Comparison of ENCODE assay signal across 33 cellular contexts in genomic region chr19:39701291-39701690, GRCh38. TPM values are rescaled to one million over a fixed set of nuclear protein-coding genes. Genes with fewer than 3 reads are reported as not detected.
A peak's percentile ranks its signal among the peaks of the same experiment; 100 is the strongest.
DNase-seq lines count a peak whose midpoint lies in the region; ATAC-seq and TF ChIP-seq lines count a peak whose summit lies in the region.
"Had no signal": no experiment of that assay in that cellular context is flagged by ENCODE, and none has a peak within 500 bp of the region (broad histone marks: within the 10 kb centered on the region; RNA-seq: fewer than 3 reads in every experiment).

No MANE protein-coding gene starts in this region.

- no peak overlapping the region for H2BK12ac ChIP-seq in H9 (ENCODE audit: insufficient read length, low read depth, low read length)

- H2BK120ac ChIP-seq in H9 (ENCODE audit: low read depth, low read length, poor library complexity, severe bottlenecking) = no peak overlapping the region

- intact Hi-C loops in activated T-helper 2 cell treated with anti-CD3 and anti-CD28 coated beads, Interferon-gamma antibody, Interleukin-2, Interleukin-4, amounts not matched to agents 10 μg/mL and 5 μg/mL and 100 μg/mL, durations not matched to agents 14 hours and 24 hours and 36 hours (cut with micrococcal nuclease) = no loop called here

- no peak overlapping the region for H2BK20ac ChIP-seq in H9 (ENCODE audit: low read depth, low read length, poor library complexity, severe bottlenecking)

- no peak overlapping the region for H3K4me3 Mint-ChIP-seq in activated T-helper 2 cell treated with anti-CD3 and anti-CD28 coated beads, Interferon-gamma antibody, Interleukin-2, Interleukin-4, amounts not matched to agents 10 μg/mL and 5 μg/mL and 100 μg/mL, durations not matched to agents 14 hours and 24 hours and 36 hours (ENCODE audit: low read depth)
- no peak overlapping the region for H3K4me3 Mint-ChIP-seq in H9
- H3K4me3 Mint-ChIP-seq: activated naive CD8-positive, alpha-beta T cell treated with anti-CD3 and anti-CD28 coated beads, Interleukin-2, amount 50 U/mL, for 24 hours; stimulated activated naive B cell treated with anti-CD40 and anti-IgM and Interleukin-4, amounts not matched to agents 10 μg/mL and 1 μg/mL and 100 μg/mL, for 72 hours; T-helper 1 cell treated with Interleukin-12 subunit alpha and Interleukin-12 subunit beta and Interleukin-4 antibody, amounts not matched to agents 30 μg/mL and 1 μg/mL, for 36 hours had no signal

- H4K91ac ChIP-seq in H9 (ENCODE audit: insufficient read length, low read depth, low read length) = no peak overlapping the region

- H3K27me3 Mint-ChIP-seq in activated T-helper 2 cell treated with anti-CD3 and anti-CD28 coated beads, Interferon-gamma antibody, Interleukin-2, Interleukin-4, amounts not matched to agents 10 μg/mL and 5 μg/mL and 100 μg/mL, durations not matched to agents 14 hours and 24 hours and 36 hours (ENCODE audit: low read depth) = peaks cover 37% of the 10 kb centered on the region
- H3K27me3 Mint-ChIP-seq in H9 (ENCODE audit: low read depth) = peaks cover 2% of the 10 kb centered on the region; the same call in 1 of the 2 replicates

- no peaks in the 10 kb centered on the region for H3K4me1 ChIP-seq in H9 (ENCODE audit: insufficient read depth, low read length)
- H3K4me1 ChIP-seq: HAP-1, right atrium auricular region, testis, uterus had no signal

- no peaks in the 10 kb centered on the region for H3K79me2 ChIP-seq in H9 (ENCODE audit: insufficient read depth, low read length)
- H3K79me2 ChIP-seq: parathyroid adenoma had no signal

- ATAC-seq in GM18505 (IDR thresholded peaks at IDR 0.05; ENCODE audit: unreplicated experiment) (no peak), GM19463 (IDR thresholded peaks at IDR 0.05; ENCODE audit: unreplicated experiment) (peak; percentile 45), HG03103 (IDR thresholded peaks at IDR 0.05; ENCODE audit: low read depth, unreplicated experiment) (peak; percentile 45)
- ATAC-seq: activated naive CD8-positive, alpha-beta T cell treated with anti-CD3 and anti-CD28 coated beads, Interleukin-2, amount 50 U/mL, for 24 hours had no signal

- no peak overlapping the region for H2BK5ac ChIP-seq in H9 (ENCODE audit: insufficient read length, low read length)

- H3K4me2 ChIP-seq in H9 (ENCODE audit: insufficient read depth, insufficient read length, low read length) = no peak overlapping the region

- no peaks in the 10 kb centered on the region for H3K36me3 Mint-ChIP-seq in activated T-helper 2 cell treated with anti-CD3 and anti-CD28 coated beads, Interferon-gamma antibody, Interleukin-2, Interleukin-4, amounts not matched to agents 10 μg/mL and 5 μg/mL and 100 μg/mL, durations not matched to agents 14 hours and 24 hours and 36 hours (ENCODE audit: low read depth)
- H3K36me3 Mint-ChIP-seq in H9 (ENCODE audit: insufficient read depth in 1 of 3, low read depth in 3 of 3) = no peaks in the 10 kb centered on the region
- H3K36me3 Mint-ChIP-seq: stimulated activated naive B cell treated with anti-CD40 and anti-IgM and Interleukin-4, amounts not matched to agents 10 μg/mL and 1 μg/mL and 100 μg/mL, for 72 hours had no signal

- no peak overlapping the region for H2AFZ ChIP-seq in H9 (ENCODE audit: low read length)
- H2AFZ ChIP-seq: parathyroid adenoma had no signal

- H3K23ac ChIP-seq in H9 (ENCODE audit: insufficient read length, low read depth, low read length) = no peak overlapping the region

- no peak for DNase-seq in SK-N-DZ (ENCODE audit: low spot score)
- DNase-seq in AG08396 (ENCODE audit: low spot score) = no peak
- DNase-seq in activated T-helper 2 cell treated with anti-CD3 and anti-CD28 coated beads, Interferon-gamma antibody, Interleukin-2, Interleukin-4, amounts not matched to agents 10 μg/mL and 5 μg/mL and 100 μg/mL, durations not matched to agents 14 hours and 24 hours and 36 hours (ENCODE audit: low spot score) = no peak
- no peak for DNase-seq in H9
- DNase-seq: activated CD4-positive, alpha-beta T cell treated with anti-CD3 and anti-CD28 coated beads for 4 hours; activated CD8-positive, alpha-beta memory T cell treated with anti-CD3 and anti-CD28 coated beads for 24 hours; activated gamma-delta T cell treated with Interleukin-2 at 50 U/mL for 16 hours; activated naive CD8-positive, alpha-beta T cell treated with anti-CD3 and anti-CD28 coated beads, Interleukin-2, amount 50 U/mL, for 24 hours; activated T-cell treated with anti-CD3 and anti-CD28 coated beads, Interleukin-2, amount 50 U/mL, for 1 hour; Kasumi-1; NCI-H1048; NCI-H1694 treated with DMSO at 0.1 percent for 48 hours; NCI-H2171 treated with DMSO at 0.1 percent for 48 hours; NCI-H524; stimulated activated CD4-positive, alpha-beta T cell treated with anti-CD3 and anti-CD28 coated beads, Interleukin-4, amount 100 ng/mL, for 1 hour; stimulated activated naive B cell treated with anti-CD40 and anti-IgM and Interleukin-4, amounts not matched to agents 10 μg/mL and 1 μg/mL and 100 μg/mL, for 72 hours; testis; uterus had no signal

- no peaks in the 10 kb centered on the region for H3K23me2 ChIP-seq in H9 (ENCODE audit: insufficient read length, low read depth, low read length, poor library complexity, severe bottlenecking)

- no peak overlapping the region for H2BK15ac ChIP-seq in H9 (ENCODE audit: low read depth, low read length)

- H3K9ac ChIP-seq in H9 (ENCODE audit: extremely low read depth, insufficient read length, low read length) = no peak overlapping the region
- H3K9ac ChIP-seq: parathyroid adenoma had no signal

- H4K20me1 ChIP-seq in H9 (ENCODE audit: control insufficient read depth, insufficient read depth, insufficient read length) = no peaks in the 10 kb centered on the region

- no peak overlapping the region for H3K14ac ChIP-seq in H9 (ENCODE audit: insufficient read depth, low read length)

- TF ChIP-seq CTCF in H9 (conservative IDR thresholded peaks at IDR 0.05) = no peak

- H3K18ac ChIP-seq in H9 (ENCODE audit: insufficient read length, low read depth, low read length) = no peak overlapping the region

- no peak overlapping the region for H4K8ac ChIP-seq in H9 (replicated peaks; ENCODE audit: insufficient read length, low read depth, low read length)

- H3K79me1 ChIP-seq in H9 (ENCODE audit: insufficient read depth, low read depth, low read length, poor library complexity, severe bottlenecking) = no peaks in the 10 kb centered on the region

- H3K56ac ChIP-seq in H9 (ENCODE audit: insufficient read length, low read depth, low read length) = no peak overlapping the region

- no peaks in the 10 kb centered on the region for H3K9me3 Mint-ChIP-seq in activated T-helper 2 cell treated with anti-CD3 and anti-CD28 coated beads, Interferon-gamma antibody, Interleukin-2, Interleukin-4, amounts not matched to agents 10 μg/mL and 5 μg/mL and 100 μg/mL, durations not matched to agents 14 hours and 24 hours and 36 hours
- H3K9me3 Mint-ChIP-seq in H9 = no peaks in the 10 kb centered on the region
- H3K9me3 Mint-ChIP-seq: activated naive CD8-positive, alpha-beta T cell treated with anti-CD3 and anti-CD28 coated beads, Interleukin-2, amount 50 U/mL, for 24 hours; stimulated activated naive B cell treated with anti-CD40 and anti-IgM and Interleukin-4, amounts not matched to agents 10 μg/mL and 1 μg/mL and 100 μg/mL, for 72 hours had no signal

- TF ChIP-seq POLR2A in GM18505 (IDR thresholded peaks at IDR 0.05; ENCODE audit: borderline replicate concordance, extremely low read depth, insufficient read depth, insufficient read length) (peak; percentile 44), Raji (IDR thresholded peaks at IDR 0.05; ENCODE audit: insufficient read depth, low read depth, low read length) (peak; percentile 42; the same call in 1 of the 2 replicates)

- peaks cover 22% of the 10 kb centered on the region for H3K4me1 Mint-ChIP-seq in activated T-helper 2 cell treated with anti-CD3 and anti-CD28 coated beads, Interferon-gamma antibody, Interleukin-2, Interleukin-4, amounts not matched to agents 10 μg/mL and 5 μg/mL and 100 μg/mL, durations not matched to agents 14 hours and 24 hours and 36 hours (ENCODE audit: low read depth)
- no peaks in the 10 kb centered on the region for H3K4me1 Mint-ChIP-seq in H9
- H3K4me1 Mint-ChIP-seq: stimulated activated naive B cell treated with anti-CD40 and anti-IgM and Interleukin-4, amounts not matched to agents 10 μg/mL and 1 μg/mL and 100 μg/mL, for 72 hours had no signal

- no peak overlapping the region for H4K5ac ChIP-seq in H9 (ENCODE audit: insufficient read length, low read depth, low read length)

- H3K27me3 ChIP-seq in H9 (ENCODE audit: insufficient read depth, low read length) = no peaks in the 10 kb centered on the region
- H3K27me3 ChIP-seq: right atrium auricular region, testis, uterus had no signal

- no peaks in the 10 kb centered on the region for H3K9me3 ChIP-seq in H9 (ENCODE audit: control insufficient read depth, low read depth, low read length)
- H3K9me3 ChIP-seq: HAP-1, right atrium auricular region, testis, uterus had no signal

- H3K27ac Mint-ChIP-seq in activated T-helper 2 cell treated with anti-CD3 and anti-CD28 coated beads, Interferon-gamma antibody, Interleukin-2, Interleukin-4, amounts not matched to agents 10 μg/mL and 5 μg/mL and 100 μg/mL, durations not matched to agents 14 hours and 24 hours and 36 hours = no peak overlapping the region
- no peak overlapping the region for H3K27ac Mint-ChIP-seq in H9
- H3K27ac Mint-ChIP-seq: activated naive CD8-positive, alpha-beta T cell treated with anti-CD3 and anti-CD28 coated beads, Interleukin-2, amount 50 U/mL, for 24 hours; stimulated activated naive B cell treated with anti-CD40 and anti-IgM and Interleukin-4, amounts not matched to agents 10 μg/mL and 1 μg/mL and 100 μg/mL, for 72 hours; T-helper 1 cell treated with Interleukin-12 subunit alpha and Interleukin-12 subunit beta and Interleukin-4 antibody, amounts not matched to agents 30 μg/mL and 1 μg/mL, for 36 hours had no signal

- H2AK5ac ChIP-seq in H9 (ENCODE audit: insufficient read length, low read length) = no peak overlapping the region

- H3K27ac ChIP-seq in H9 (ENCODE audit: insufficient read length, low read depth, low read length) = no peak overlapping the region
- H3K27ac ChIP-seq: C4-2B, HL-60, parathyroid adenoma, right atrium auricular region, testis, uterus had no signal

- no CpG with 5 or more reads among the region's 5 CpGs for WGBS in H9 (ENCODE audit: extremely low coverage, insufficient read length, low lambda C conversion rate)

- H3K4ac ChIP-seq in H9 (ENCODE audit: low read depth, low read length) = no peak overlapping the region

- H3T11ph ChIP-seq in H9 (ENCODE audit: low read length) = no peak overlapping the region

RNA-seq across cellular contexts. Expression of gene LGALS14, which starts 3.0 kb away (rescaled TPM):
- not detected in 2 replicates for polyA plus RNA-seq in SK-N-DZ (2014; cell fraction: cytosol; rRNA removed)
- polyA plus RNA-seq in SK-N-DZ (2014; cell fraction: nucleus; rRNA removed) = not detected in 2 replicates
- not detected in 2 replicates for total RNA-seq in activated T-helper 2 cell treated with anti-CD3 and anti-CD28 coated beads, Interferon-gamma antibody, Interleukin-2, Interleukin-4, amounts not matched to agents 10 μg/mL and 5 μg/mL and 100 μg/mL, durations not matched to agents 14 hours and 24 hours and 36 hours
- total RNA-seq in H9 (2021) = not detected in 2 replicates
- total RNA-seq: cerebellum, lung microvascular endothelial cell, right atrium auricular region, SK-MEL-5, testis, uterus had no signal
- polyA plus RNA-seq: AG04450 had no signal

RNA-seq across cellular contexts. Expression of gene CLC, which starts 36.5 kb away (rescaled TPM):
- polyA plus RNA-seq in SK-N-DZ (2014; cell fraction: cytosol; rRNA removed) = not detected in 2 replicates
- polyA plus RNA-seq in SK-N-DZ (2014; cell fraction: nucleus; rRNA removed) = not detected in 2 replicates
- total RNA-seq in activated T-helper 2 cell treated with anti-CD3 and anti-CD28 coated beads, Interferon-gamma antibody, Interleukin-2, Interleukin-4, amounts not matched to agents 10 μg/mL and 5 μg/mL and 100 μg/mL, durations not matched to agents 14 hours and 24 hours and 36 hours = 0.30 TPM in 1 of 2 replicates, not detected in the other
- total RNA-seq in H9 (2021) = 0.39 and 0.88 TPM in 2 replicates
- total RNA-seq: cerebellum, lung microvascular endothelial cell, right atrium auricular region, SK-MEL-5, testis, uterus had no signal
- polyA plus RNA-seq: AG04450 had no signal

RNA-seq across cellular contexts. Expression of gene LGALS16, which starts 45.6 kb away (rescaled TPM):
- polyA plus RNA-seq in SK-N-DZ (2014; cell fraction: cytosol; rRNA removed) = not detected in 2 replicates
- polyA plus RNA-seq in SK-N-DZ (2014; cell fraction: nucleus; rRNA removed) = not detected in 2 replicates
- total RNA-seq in activated T-helper 2 cell treated with anti-CD3 and anti-CD28 coated beads, Interferon-gamma antibody, Interleukin-2, Interleukin-4, amounts not matched to agents 10 μg/mL and 5 μg/mL and 100 μg/mL, durations not matched to agents 14 hours and 24 hours and 36 hours = not detected in 2 replicates
- not detected in 2 replicates for total RNA-seq in H9 (2021)
- total RNA-seq: cerebellum, lung microvascular endothelial cell, right atrium auricular region, SK-MEL-5, testis, uterus had no signal
- polyA plus RNA-seq: AG04450, neural cell had no signal
